21 cellular contexts compared by ENCODE assay signal in the genomic region with DNA sequence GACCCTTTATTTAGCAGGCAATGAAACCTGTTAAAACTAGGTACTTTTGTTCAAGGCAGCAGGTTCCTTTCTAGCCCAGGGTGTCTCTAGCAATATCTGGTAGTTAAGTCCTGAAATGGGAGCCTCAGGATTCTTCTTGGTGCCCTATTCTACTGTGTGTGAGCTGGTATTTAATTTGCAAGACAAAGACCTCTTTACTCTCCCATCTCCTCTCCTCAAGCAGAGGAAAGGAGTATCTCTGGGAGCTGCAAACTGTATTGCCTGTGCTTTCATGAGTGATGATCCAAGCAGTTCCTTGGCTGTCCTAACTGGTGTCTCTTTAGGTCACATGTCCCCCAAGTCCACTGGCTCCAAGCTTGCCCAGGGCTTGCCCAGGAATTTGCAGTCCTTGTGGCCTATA.
"Had no signal": no experiment of that assay in that cellular context is flagged by ENCODE, and none has a peak within 500 bp of the region (broad histone marks: within the 10 kb centered on the region; RNA-seq: fewer than 3 reads in every experiment).

No MANE protein-coding gene starts in this region.

- H3K4me3 ChIP-seq: K562 had no signal

- H3K4me3 Mint-ChIP-seq: IgD-negative memory B cell had no signal

- H3K4me2 ChIP-seq: KMS-11, SK-N-SH had no signal

- DNase-seq: Kasumi-1, MM.1S, NCI-H1092 treated with DMSO at 0.1 percent for 48 hours, NCI-H1417, NCI-H1436 treated with DMSO at 0.1 percent for 48 hours, NCI-H1694, NCI-H187 treated with DMSO at 0.1 percent for 48 hours, NCI-H2029 treated with DMSO at 0.1 percent for 48 hours, NCI-H2171 treated with DMSO at 0.1 percent for 48 hours, NCI-H2227 treated with DMSO at 0.1 percent for 48 hours, NCI-H524, NCI-H526 treated with DMSO at 0.1 percent for 48 hours, NCI-H748 treated with DMSO at 0.1 percent for 48 hours, PC-3, SHP77, SK-N-SH had no signal

- H3K9ac ChIP-seq: KMS-11, SK-N-SH had no signal

- H3K9me2 ChIP-seq: SK-N-SH had no signal

- H3K27me3 Mint-ChIP-seq: IgD-negative memory B cell had no signal

- H3K36me3 Mint-ChIP-seq: IgD-negative memory B cell had no signal

- H3K4me1 Mint-ChIP-seq: IgD-negative memory B cell had no signal

- H3K27ac ChIP-seq: HL-60, KMS-11, RWPE1 had no signal

- H3K9me3 ChIP-seq: SK-N-SH had no signal
